16 cellular contexts compared by ENCODE assay signal in the genomic region with DNA sequence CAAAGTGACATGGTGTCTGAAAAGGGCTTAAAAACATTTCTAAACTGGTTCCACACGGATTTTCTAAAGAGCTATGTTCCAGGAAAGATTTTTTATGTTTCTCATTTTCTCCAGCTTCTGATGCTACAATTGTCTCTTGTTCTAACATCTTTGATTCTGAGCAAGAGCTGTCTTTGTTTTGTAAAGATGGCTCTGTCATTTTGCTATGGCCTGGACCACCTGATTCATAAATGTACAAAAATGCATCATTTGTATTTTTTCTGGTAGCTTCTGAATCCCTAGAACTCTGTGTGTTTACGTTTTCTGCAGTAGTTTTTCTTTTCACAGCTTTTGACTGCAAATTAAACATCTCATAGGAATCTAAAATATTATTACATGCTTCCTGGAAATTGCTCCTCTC.
"Had no signal": no experiment of that assay in that cellular context is flagged by ENCODE, and none has a peak within 500 bp of the region (broad histone marks: within the 10 kb centered on the region; RNA-seq: fewer than 3 reads in every experiment).

No MANE protein-coding gene starts in this region.

- H3K9me3 ChIP-seq: esophagus squamous epithelium, gastroesophageal sphincter, mucosa of descending colon, neutrophil had no signal

- H3K4me3 ChIP-seq: esophagus squamous epithelium, gastroesophageal sphincter, lung, mucosa of descending colon, smooth muscle cell had no signal

- H3K27ac ChIP-seq: neutrophil had no signal

- H3K36me3 ChIP-seq: gastroesophageal sphincter, neutrophil had no signal

- DNase-seq: esophagus squamous epithelium; immature natural killer cell; kidney; left colon; left ventricle myocardium superior; mesendoderm; mucosa of descending colon; naive thymus-derived CD8-positive, alpha-beta T cell; right cardiac atrium; stimulated activated CD4-positive, alpha-beta T cell treated with anti-CD3 and anti-CD28 coated beads, Interleukin-4, amount 100 ng/mL, for 1 hour; stimulated activated CD8-positive, alpha-beta memory T cell treated with anti-CD3 and anti-CD28 coated beads, Interleukin-4, amount 100 ng/mL, for 48 hours; stimulated activated naive CD8-positive, alpha-beta T cell treated with anti-CD3 and anti-CD28 coated beads, Interleukin-15, Interleukin-2, amounts not matched to agents 100 U/mL and 50 U/mL, for 24 hours had no signal

- H3K27me3 ChIP-seq: esophagus squamous epithelium, gastroesophageal sphincter had no signal
